Comparison of ENCODE assay signal across 9 cellular contexts in the genomic region with DNA sequence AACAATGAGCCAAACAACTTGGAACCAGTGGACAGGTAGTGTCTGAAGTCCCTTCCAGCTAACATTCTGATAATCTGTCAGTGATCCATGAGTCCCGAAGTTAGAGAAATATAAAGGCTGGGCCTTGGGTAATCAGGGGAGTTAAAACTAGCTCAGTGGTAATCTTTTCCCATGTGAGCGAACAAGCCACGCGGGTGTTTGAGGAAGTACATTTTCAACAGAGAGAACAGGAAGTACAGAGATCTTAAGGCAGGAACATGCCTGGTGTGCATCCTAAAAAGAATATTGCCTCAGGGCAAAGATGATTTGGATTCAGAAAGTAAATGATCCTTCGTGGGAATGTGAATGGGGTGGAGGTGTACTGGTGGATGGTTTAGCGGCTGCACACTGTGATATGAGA. TPM values are rescaled to one million over a fixed set of nuclear protein-coding genes. Genes with fewer than 3 reads are reported as not detected.
DNase-seq lines count a peak whose midpoint lies in the region; ATAC-seq, FAIRE-seq and TF ChIP-seq lines count a peak whose summit lies in the region.
"Had no signal": no experiment of that assay in that cellular context is flagged by ENCODE, and none has a peak within 500 bp of the region (broad histone marks: within the 10 kb centered on the region; RNA-seq: fewer than 3 reads in every experiment).

No MANE protein-coding gene starts in this region.

- no peak overlapping the region for H4K5ac ChIP-seq in H9 (ENCODE audit: insufficient read length, low read depth, low read length)

- no peak for TF ChIP-seq CTCF in bronchial epithelial cell (IDR thresholded peaks at IDR 0.05; ENCODE audit: insufficient read depth, low read length, severe bottlenecking)
- no peak for TF ChIP-seq CTCF in H9 (conservative IDR thresholded peaks at IDR 0.05)
- no peak for TF ChIP-seq CTCF in GM13976 (IDR thresholded peaks at IDR 0.05; ENCODE audit: borderline replicate concordance, control extremely low read depth, extremely low read depth, insufficient read depth, missing control alignments)

- H2BK12ac ChIP-seq in H9 (ENCODE audit: insufficient read length, low read depth, low read length) = no peak overlapping the region

- no peaks in the 10 kb centered on the region for H3K27me3 ChIP-seq in bronchial epithelial cell (ENCODE audit: control insufficient read depth, insufficient read depth, low read length)
- H3K27me3 ChIP-seq in muscle layer of duodenum (ENCODE audit: low read depth, low read length) = no peaks in the 10 kb centered on the region
- no peaks in the 10 kb centered on the region for H3K27me3 ChIP-seq in H9 (ENCODE audit: insufficient read depth, low read length)

- H2AK5ac ChIP-seq in H9 (ENCODE audit: insufficient read length, low read length) = no peak overlapping the region

- in situ Hi-C loops in GM13976 (cut with MboI; ENCODE audit: low sequenced_read_pairs, unreplicated experiment) = no loop called here

- ATAC-seq in GM18861 (IDR thresholded peaks at IDR 0.05; ENCODE audit: unreplicated experiment) (peak; percentile 16), GM18520 (IDR thresholded peaks at IDR 0.05; ENCODE audit: unreplicated experiment) (no peak), HG02678 (IDR thresholded peaks at IDR 0.05; ENCODE audit: unreplicated experiment) (no peak)

- no peak overlapping the region for H2BK5ac ChIP-seq in H9 (ENCODE audit: insufficient read length, low read length)

- H2BK120ac ChIP-seq in H9 (ENCODE audit: low read depth, low read length, poor library complexity, severe bottlenecking) = no peak overlapping the region

- no peak overlapping the region for H4K91ac ChIP-seq in H9 (ENCODE audit: insufficient read length, low read depth, low read length)

- no peaks in the 10 kb centered on the region for H3K36me3 Mint-ChIP-seq in H9 (ENCODE audit: insufficient read depth in 1 of 3, low read depth in 3 of 3)

- peak; percentile 94 to 96 for DNase-seq in Kasumi-1 (lab: John Stamatoyannopoulos, UW)
- peak; percentile 52 for DNase-seq in bronchial epithelial cell (ENCODE audit: low read depth)
- DNase-seq in H9 = no peak
- no peak for DNase-seq in GM13976 (ENCODE audit: low spot score)

- no peaks in the 10 kb centered on the region for H3K9me3 Mint-ChIP-seq in H9

- H3K27ac ChIP-seq in muscle layer of duodenum (ENCODE audit: low read length) (peak overlapping the region; percentile 92), H9 (ENCODE audit: insufficient read length, low read depth, low read length) (no peak overlapping the region)

- no peak overlapping the region for H3K23ac ChIP-seq in H9 (ENCODE audit: insufficient read length, low read depth, low read length)

- H3K9me3 ChIP-seq in muscle layer of duodenum (ENCODE audit: control insufficient read depth in 1 of 2, low read length in 2 of 2) (no peaks in the 10 kb centered on the region), H9 (ENCODE audit: control insufficient read depth, low read depth, low read length) (no peaks in the 10 kb centered on the region)

- no peaks in the 10 kb centered on the region for H3K27me3 Mint-ChIP-seq in H9 (ENCODE audit: low read depth)

- H3K36me3 ChIP-seq in bronchial epithelial cell (ENCODE audit: control insufficient read depth, insufficient read depth, low read length) = no peaks in the 10 kb centered on the region
- H3K36me3 ChIP-seq in muscle layer of duodenum (ENCODE audit: control insufficient read depth in 1 of 2, insufficient read depth in 2 of 2, low read length in 2 of 2) = no peaks in the 10 kb centered on the region

- no peak for FAIRE-seq in bronchial epithelial cell (lab: Jason Lieb, UNC)
- FAIRE-seq: endothelial cell of umbilical vein had no signal

- H3K79me2 ChIP-seq in H9 (ENCODE audit: insufficient read depth, low read length) = 0 out of 2 replicates have a peak, but pooled peaks cover 2% of the 10 kb centered on the region

- H3K18ac ChIP-seq in H9 (ENCODE audit: insufficient read length, low read depth, low read length) = no peak overlapping the region

- H2AFZ ChIP-seq in H9 (ENCODE audit: low read length) = no peak overlapping the region

- H3K56ac ChIP-seq in H9 (ENCODE audit: insufficient read length, low read depth, low read length) = no peak overlapping the region

- no peaks in the 10 kb centered on the region for H4K20me1 ChIP-seq in H9 (ENCODE audit: control insufficient read depth, insufficient read depth, insufficient read length)

- H3K4me3 ChIP-seq in bronchial epithelial cell (ENCODE audit: low read depth, low read length) = no peak overlapping the region
- H3K4me3 ChIP-seq in muscle layer of duodenum (ENCODE audit: low read depth in 1 of 2, low read length in 2 of 2) = no peak overlapping the region

- H3K4me2 ChIP-seq in H9 (ENCODE audit: insufficient read depth, insufficient read length, low read length) = no peak overlapping the region

- H3T11ph ChIP-seq in H9 (ENCODE audit: low read length) = no peak overlapping the region

- no peaks in the 10 kb centered on the region for H3K23me2 ChIP-seq in H9 (ENCODE audit: insufficient read length, low read depth, low read length, poor library complexity, severe bottlenecking)

- H3K9ac ChIP-seq in H9 (ENCODE audit: extremely low read depth, insufficient read length, low read length) = no peak overlapping the region

- H3K4me1 ChIP-seq in muscle layer of duodenum (ENCODE audit: control insufficient read depth in 1 of 2, insufficient read depth in 2 of 2, low read length in 2 of 2) (peaks cover 18 to 22% of the 10 kb centered on the region in 2 donors), H9 (ENCODE audit: insufficient read depth, low read length) (peaks cover 2% of the 10 kb centered on the region; the same call in 1 of the 2 replicates)

- no peaks in the 10 kb centered on the region for H3K79me1 ChIP-seq in H9 (ENCODE audit: insufficient read depth, low read depth, low read length, poor library complexity, severe bottlenecking)

- no peak overlapping the region for H4K8ac ChIP-seq in H9 (replicated peaks; ENCODE audit: insufficient read length, low read depth, low read length)

- H3K4ac ChIP-seq in H9 (ENCODE audit: low read depth, low read length) = no peak overlapping the region

- H3K27ac Mint-ChIP-seq in H9 = peak overlapping the region in 1 of 3 experiments; percentile 86; a peak in 2 of 7 replicates

- no CpG with 5 or more reads among the region's 6 CpGs for WGBS in H9 (ENCODE audit: extremely low coverage, insufficient read length, low lambda C conversion rate)

- no peak overlapping the region for H2BK20ac ChIP-seq in H9 (ENCODE audit: low read depth, low read length, poor library complexity, severe bottlenecking)

- H3K14ac ChIP-seq in H9 (ENCODE audit: insufficient read depth, low read length) = no peak overlapping the region

- H2BK15ac ChIP-seq in H9 (ENCODE audit: low read depth, low read length) = no peak overlapping the region

- no peak overlapping the region for H3K4me3 Mint-ChIP-seq in H9

- H3K4me1 Mint-ChIP-seq in H9 = peaks cover 18 to 25% of the 10 kb centered on the region in 2 experiments

RNA-seq across cellular contexts. Expression of a gene that starts 42.9 kb away (rescaled TPM):
- total RNA-seq in bronchial epithelial cell (16.5 and 16.6 TPM in 2 replicates), H9 (2021) (9.6 and 11.4 TPM in 2 replicates)

Comparison
In these comparisons a context has a peak if more than half of its experiments do, and no peak if none do; other contexts are left out.
1. DNase-seq: peak in Kasumi-1 (2 of 2) and bronchial epithelial cell (single experiment); none in H9 (single experiment) and GM13976 (single experiment).